13 cellular contexts compared by ENCODE assay signal in the genomic region with DNA sequence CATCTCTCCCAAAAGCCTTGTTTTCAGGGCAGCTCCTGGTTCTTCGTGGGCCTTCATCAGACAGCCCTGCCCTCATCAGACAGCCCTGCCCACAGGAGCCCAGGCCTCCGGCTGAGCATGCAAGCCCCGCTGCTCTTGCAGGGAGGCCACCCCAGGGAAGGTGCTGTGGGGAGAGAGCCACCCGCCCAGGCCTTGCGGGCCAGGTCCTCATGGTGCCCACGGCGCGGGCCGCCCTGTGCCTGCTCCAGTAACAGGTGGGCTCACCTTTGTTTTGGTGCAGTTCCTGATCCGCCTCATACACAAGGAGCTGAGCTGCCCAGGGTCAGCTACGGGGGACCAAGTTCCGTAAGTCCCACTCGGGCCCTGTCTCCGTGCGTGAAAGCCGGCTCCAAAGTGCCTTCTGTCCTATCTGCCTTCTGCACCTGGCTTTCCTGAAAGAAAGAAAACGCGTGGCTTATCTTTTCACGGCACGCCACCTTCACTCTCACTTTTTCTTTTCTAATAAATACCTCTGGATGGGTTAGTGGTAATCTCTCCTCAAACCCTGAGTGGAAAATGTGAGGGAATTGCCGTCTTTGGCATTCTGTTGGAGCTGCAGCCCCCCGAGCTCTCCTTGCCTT.
"Had no signal": no experiment of that assay in that cellular context is flagged by ENCODE, and none has a peak within 500 bp of the region (broad histone marks: within the 10 kb centered on the region; RNA-seq: fewer than 3 reads in every experiment).

No MANE protein-coding gene starts in this region.

- H3K4me1 Mint-ChIP-seq: activated CD8-positive, alpha-beta memory T cell treated with anti-CD3 and anti-CD28 coated beads, Interleukin-2, amount 10 ng/mL, durations not matched to agents 7 days and 5 days; nephron had no signal

- DNase-seq: activated CD4-positive, alpha-beta T cell treated with anti-CD3 and anti-CD28 coated beads, Interleukin-2, amount 50 U/mL, for 4 hours; activated CD8-positive, alpha-beta memory T cell treated with anti-CD3 and anti-CD28 coated beads, Interleukin-2, amount 10 ng/mL, durations not matched to agents 7 days and 5 days; activated naive CD4-positive, alpha-beta T cell treated with anti-CD3 and anti-CD28 coated beads for 36 hours; amniotic stem cell; cerebellar nuclear complex; hippocampal formation; kidney glomerular epithelial cell; SIG-M5; T-helper 2 cell had no signal

- H3K4me3 Mint-ChIP-seq: activated CD8-positive, alpha-beta memory T cell treated with anti-CD3 and anti-CD28 coated beads, Interleukin-2, amount 10 ng/mL, durations not matched to agents 7 days and 5 days; activated naive CD4-positive, alpha-beta T cell treated with anti-CD3 and anti-CD28 coated beads for 36 hours; brain; dendritic cell treated with granulocyte-macrophage colony-stimulating factor and Interleukin-4, amounts not matched to agents 40 ng/mL and 50 ng/mL, for 4 days; nephron; type B pancreatic cell had no signal

- H3K9me3 Mint-ChIP-seq: type B pancreatic cell had no signal

- H3K27me3 Mint-ChIP-seq: activated CD8-positive, alpha-beta memory T cell treated with anti-CD3 and anti-CD28 coated beads, Interleukin-2, amount 10 ng/mL, durations not matched to agents 7 days and 5 days; brain; dendritic cell treated with granulocyte-macrophage colony-stimulating factor and Interleukin-4, amounts not matched to agents 40 ng/mL and 50 ng/mL, for 4 days; type B pancreatic cell had no signal

- H3K27ac Mint-ChIP-seq: activated CD8-positive, alpha-beta memory T cell treated with anti-CD3 and anti-CD28 coated beads, Interleukin-2, amount 10 ng/mL, durations not matched to agents 7 days and 5 days; activated naive CD4-positive, alpha-beta T cell treated with anti-CD3 and anti-CD28 coated beads for 36 hours; brain; dendritic cell treated with granulocyte-macrophage colony-stimulating factor and Interleukin-4, amounts not matched to agents 40 ng/mL and 50 ng/mL, for 4 days; nephron; type B pancreatic cell had no signal

- ATAC-seq: activated CD8-positive, alpha-beta memory T cell treated with anti-CD3 and anti-CD28 coated beads, Interleukin-2, amount 10 ng/mL, durations not matched to agents 7 days and 5 days had no signal
